20 cellular contexts compared by ENCODE assay signal in the genomic region with DNA sequence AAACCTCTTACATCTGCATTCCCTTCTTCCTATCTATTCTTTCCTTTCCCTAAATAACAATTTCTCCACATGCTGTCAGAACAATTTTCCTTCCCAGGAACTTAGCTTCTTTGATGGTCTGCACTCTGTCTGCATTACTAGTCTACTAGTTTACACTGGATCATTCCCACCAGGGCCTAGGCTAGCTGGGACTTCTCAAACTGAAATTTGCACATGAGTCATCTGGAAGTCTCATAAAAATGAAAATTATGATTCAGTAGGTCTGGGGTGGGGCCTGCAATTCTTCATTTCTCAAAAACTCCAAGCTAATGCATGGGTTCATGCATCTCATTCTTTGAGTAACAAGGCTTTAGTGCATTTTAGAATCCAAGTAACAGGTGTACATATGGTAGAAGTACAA.
DNase-seq lines count a peak whose midpoint lies in the region; ATAC-seq and TF ChIP-seq lines count a peak whose summit lies in the region.
"Had no signal": no experiment of that assay in that cellular context is flagged by ENCODE, and none has a peak within 500 bp of the region (broad histone marks: within the 10 kb centered on the region; RNA-seq: fewer than 3 reads in every experiment).

No MANE protein-coding gene starts in this region.

- H3K27ac ChIP-seq in osteoblast (ENCODE audit: low read depth, low read length) = no peak overlapping the region
- H3K27ac ChIP-seq: A549, parathyroid adenoma, spleen, VCaP had no signal

- H2AFZ ChIP-seq in osteoblast (ENCODE audit: low read length) = no peak overlapping the region
- H2AFZ ChIP-seq: parathyroid adenoma had no signal

- H3K4me3 Mint-ChIP-seq in activated T-cell treated with anti-CD3 and anti-CD28 coated beads, Interleukin-2, amount 50 U/mL, for 4 hours = no peak overlapping the region
- H3K4me3 Mint-ChIP-seq: type B pancreatic cell had no signal

- ATAC-seq in activated T-cell treated with anti-CD3 and anti-CD28 coated beads, Interleukin-2, amount 50 U/mL, for 4 hours = peak; percentile 70 to 87
- ATAC-seq in GM19395 (IDR thresholded peaks at IDR 0.05; ENCODE audit: unreplicated experiment) (no peak), omental fat pad (ENCODE audit: low FRiP score) (no peak)
- ATAC-seq: A549 had no signal

- peaks cover 7% of the 10 kb centered on the region for H3K27me3 Mint-ChIP-seq in activated T-cell treated with anti-CD3 and anti-CD28 coated beads, Interleukin-2, amount 50 U/mL, for 4 hours (ENCODE audit: low read depth)
- H3K27me3 Mint-ChIP-seq: type B pancreatic cell had no signal

- TF ChIP-seq CTCF in epithelial cell of esophagus (IDR thresholded peaks at IDR 0.05; ENCODE audit: insufficient read depth, low read depth, low read length, missing control alignments) = no peak
- TF ChIP-seq CTCF in osteoblast (IDR thresholded peaks at IDR 0.05; ENCODE audit: extremely low read depth, low read depth, low read length) = no peak
- TF ChIP-seq CTCF in omental fat pad (IDR thresholded peaks at IDR 0.05) = no peak

- no peaks in the 10 kb centered on the region for H3K4me1 Mint-ChIP-seq in activated T-cell treated with anti-CD3 and anti-CD28 coated beads, Interleukin-2, amount 50 U/mL, for 4 hours (ENCODE audit: low read depth)
- H3K4me1 Mint-ChIP-seq: CD14-positive monocyte had no signal

- no peak overlapping the region for H3K4me2 ChIP-seq in osteoblast (ENCODE audit: insufficient read depth, low read length)
- H3K4me2 ChIP-seq: A549 had no signal

- no peaks in the 10 kb centered on the region for H4K20me1 ChIP-seq in osteoblast (ENCODE audit: insufficient read depth, low read length)

- H3K9me3 Mint-ChIP-seq in activated T-cell treated with anti-CD3 and anti-CD28 coated beads, Interleukin-2, amount 50 U/mL, for 4 hours = no peaks in the 10 kb centered on the region
- H3K9me3 Mint-ChIP-seq: type B pancreatic cell had no signal

- no peaks in the 10 kb centered on the region for H3K79me2 ChIP-seq in osteoblast (ENCODE audit: insufficient read depth, low read length)
- H3K79me2 ChIP-seq: parathyroid adenoma had no signal

- no peaks in the 10 kb centered on the region for H3K27me3 ChIP-seq in osteoblast (ENCODE audit: insufficient read depth, low read length)
- H3K27me3 ChIP-seq: spleen had no signal

- no peak overlapping the region for H3K4me3 ChIP-seq in epithelial cell of esophagus (ENCODE audit: low read length)
- H3K4me3 ChIP-seq in osteoblast (ENCODE audit: insufficient read depth, low read length) = no peak overlapping the region
- H3K4me3 ChIP-seq: A549, spleen had no signal

- no peak for DNase-seq in activated T-cell treated with anti-CD3 and anti-CD28 coated beads, Interleukin-2, amount 50 U/mL, for 4 hours
- DNase-seq in activated T-cell treated with anti-CD3 and anti-CD28 coated beads for 4 hours = no peak
- DNase-seq in LHCN-M2 (ENCODE audit: low read depth) = peak; percentile 70
- peak; percentile 73 for DNase-seq in epithelial cell of esophagus (ENCODE audit: low read depth)
- DNase-seq in osteoblast (ENCODE audit: insufficient read length, low spot score, missing footprints) = peak; percentile 44
- DNase-seq in omental fat pad (ENCODE audit: low spot score) = no peak
- DNase-seq in HT-29 (ENCODE audit: low spot score) = no peak
- DNase-seq: activated effector memory CD4-positive, alpha-beta T cell treated with anti-CD3 and anti-CD28 coated beads, Interleukin-2, amount 50 U/mL, for 16 hours; DMS153; H7; NCI-H1436 treated with DMSO at 0.1 percent for 48 hours; spleen; stimulated activated naive CD4-positive, alpha-beta T cell; T-helper 1 cell had no signal

- peaks cover 3% of the 10 kb centered on the region for H3K4me1 ChIP-seq in osteoblast (ENCODE audit: insufficient read depth, low read length)
- H3K4me1 ChIP-seq: A549, parathyroid adenoma, spleen had no signal

- H3K9me3 ChIP-seq in osteoblast (ENCODE audit: low read depth, low read length) = no peaks in the 10 kb centered on the region
- H3K9me3 ChIP-seq: A549, spleen had no signal

- no peaks in the 10 kb centered on the region for H3K36me3 Mint-ChIP-seq in activated T-cell treated with anti-CD3 and anti-CD28 coated beads, Interleukin-2, amount 50 U/mL, for 4 hours (ENCODE audit: insufficient read depth)
- H3K36me3 Mint-ChIP-seq: CD14-positive monocyte, type B pancreatic cell had no signal

- H3K36me3 ChIP-seq in osteoblast (ENCODE audit: insufficient read depth, low read length) = no peaks in the 10 kb centered on the region
- H3K36me3 ChIP-seq: spleen had no signal

Comparison
In these comparisons a context has a peak if more than half of its experiments do, and no peak if none do; other contexts are left out.
1. ATAC-seq: peak in activated T-cell treated with anti-CD3 and anti-CD28 coated beads, Interleukin-2, amount 50 U/mL, for 4 hours (2 of 2); none in GM19395 (single experiment) and omental fat pad (single experiment).
2. DNase-seq: peak in LHCN-M2 (single experiment), epithelial cell of esophagus (single experiment) and osteoblast (single experiment); none in activated T-cell treated with anti-CD3 and anti-CD28 coated beads, Interleukin-2, amount 50 U/mL, for 4 hours (single experiment), activated T-cell treated with anti-CD3 and anti-CD28 coated beads for 4 hours (single experiment), omental fat pad (single experiment) and HT-29 (single experiment).